ENCODE assay signal across 9 cellular contexts in the genomic region with DNA sequence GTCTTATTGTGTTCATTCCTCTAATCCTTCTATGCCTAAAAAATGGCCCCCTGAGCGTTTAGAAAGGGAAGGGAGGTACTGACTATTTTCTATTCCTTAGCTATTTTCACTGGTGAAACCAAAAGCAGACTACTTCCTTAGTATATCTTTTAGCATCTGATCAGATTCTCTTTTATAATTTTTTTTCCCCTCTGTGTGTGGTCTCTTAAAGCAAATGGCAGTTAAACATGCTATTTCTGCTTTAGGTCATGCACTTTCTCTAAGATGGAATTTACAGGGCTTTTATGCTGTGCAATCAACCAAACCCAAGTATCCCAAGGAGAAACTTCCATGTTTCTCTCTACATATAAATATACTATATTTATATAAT. TPM values are rescaled to one million over a fixed set of nuclear protein-coding genes. Genes with fewer than 3 reads are reported as not detected.
DNase-seq lines count a peak whose midpoint lies in the region; ATAC-seq, FAIRE-seq and TF ChIP-seq lines count a peak whose summit lies in the region.
"Had no signal": no experiment of that assay in that cellular context is flagged by ENCODE, and none has a peak within 500 bp of the region (broad histone marks: within the 10 kb centered on the region; RNA-seq: fewer than 3 reads in every experiment).

No MANE protein-coding gene starts in this region.

- no peak for ATAC-seq in GM21529 (IDR thresholded peaks at IDR 0.05; ENCODE audit: unreplicated experiment)
- ATAC-seq in stimulated activated effector memory CD8-positive, alpha-beta T cell treated with anti-CD3 and anti-CD28 coated beads, Interleukin-12 subunit alpha, Interleukin-12 subunit beta, amount 100 ng/mL, for 72 hours: no peak

- WGBS in sigmoid colon, 2 donors: 31 to 69% methylated on average over 1 of the region's 1 CpG

- no peak for TF ChIP-seq EP300 in sigmoid colon (IDR thresholded peaks at IDR 0.05)

- no peaks in the 10 kb centered on the region for H3K36me3 ChIP-seq in sigmoid colon

- peak; percentile 20 for FAIRE-seq in RCC 7860 (lab: Jason Lieb, UNC)
- FAIRE-seq: frontal cortex had no signal

- H3K4me1 ChIP-seq in sigmoid colon: peaks cover 2 to 19% (median 17%) of the 10 kb centered on the region in 4 donors

- peak; percentile 13 for DNase-seq in EH (ENCODE audit: low read depth)
- no peak for DNase-seq in RCC 7860 (ENCODE audit: low spot score)
- peak; percentile 41 for DNase-seq in fibroblast of villous mesenchyme (ENCODE audit: low read depth)
- DNase-seq in sigmoid colon: no peak
- DNase-seq in globus pallidus (ENCODE audit: low spot score): no peak
- no peak for DNase-seq in stimulated activated effector memory CD8-positive, alpha-beta T cell treated with anti-CD3 and anti-CD28 coated beads, Interleukin-12 subunit alpha, Interleukin-12 subunit beta, amount 100 ng/mL, for 72 hours (ENCODE audit: low spot score in 2 of 2)
- DNase-seq in ureter (ENCODE audit: low spot score): no peak

- H3K4me3 ChIP-seq in fibroblast of villous mesenchyme (ENCODE audit: low read depth, low read length) (peak overlapping the region; percentile 56), sigmoid colon (peak overlapping the region in 2 of 4 donors; percentile 27 to 39)

- no peak overlapping the region for H3K4me3 Mint-ChIP-seq in stimulated activated effector memory CD8-positive, alpha-beta T cell treated with anti-CD3 and anti-CD28 coated beads, Interleukin-12 subunit alpha, Interleukin-12 subunit beta, amount 100 ng/mL, for 72 hours

- no peaks in the 10 kb centered on the region for H3K27me3 ChIP-seq in sigmoid colon

- H3K27ac Mint-ChIP-seq in stimulated activated effector memory CD8-positive, alpha-beta T cell treated with anti-CD3 and anti-CD28 coated beads, Interleukin-12 subunit alpha, Interleukin-12 subunit beta, amount 100 ng/mL, for 72 hours: no peak overlapping the region

- no peaks in the 10 kb centered on the region for H3K9me3 ChIP-seq in sigmoid colon

- H3K27ac ChIP-seq in sigmoid colon: peak overlapping the region; percentile 64 to 73 (median 68)

- intact Hi-C loops in sigmoid colon (cut with DNase I): no loop called here

- peaks cover 40% of the 10 kb centered on the region for H3K4me1 Mint-ChIP-seq in stimulated activated effector memory CD8-positive, alpha-beta T cell treated with anti-CD3 and anti-CD28 coated beads, Interleukin-12 subunit alpha, Interleukin-12 subunit beta, amount 100 ng/mL, for 72 hours

- no peak for TF ChIP-seq POLR2A in sigmoid colon (IDR thresholded peaks at IDR 0.05)

- TF ChIP-seq CTCF in fibroblast of villous mesenchyme (IDR thresholded peaks at IDR 0.05; ENCODE audit: insufficient read depth, low read depth, low read length): no peak
- TF ChIP-seq CTCF in sigmoid colon (IDR thresholded peaks at IDR 0.05): no peak

- no peaks in the 10 kb centered on the region for H3K9me3 Mint-ChIP-seq in stimulated activated effector memory CD8-positive, alpha-beta T cell treated with anti-CD3 and anti-CD28 coated beads, Interleukin-12 subunit alpha, Interleukin-12 subunit beta, amount 100 ng/mL, for 72 hours

- no peaks in the 10 kb centered on the region for H3K36me3 Mint-ChIP-seq in stimulated activated effector memory CD8-positive, alpha-beta T cell treated with anti-CD3 and anti-CD28 coated beads, Interleukin-12 subunit alpha, Interleukin-12 subunit beta, amount 100 ng/mL, for 72 hours

RNA-seq across cellular contexts. Expression of a gene that starts 10.0 kb away (rescaled TPM):
- 112 and 122 TPM in 2 replicates for total RNA-seq in fibroblast of villous mesenchyme
- 100 to 1,000 TPM; 266 to 478 (median 371) TPM for total RNA-seq in sigmoid colon
- 100 to 1,000 TPM; 147 to 285 (median 154) TPM for polyA plus RNA-seq in sigmoid colon
- 682 TPM for total RNA-seq in ureter

Comparison
In these comparisons a context has a peak if more than half of its experiments do, and no peak if none do; other contexts are left out.
1. DNase-seq: peak in EH (single experiment) and fibroblast of villous mesenchyme (single experiment); none in RCC 7860 (single experiment), sigmoid colon (single experiment), globus pallidus (single experiment), stimulated activated effector memory CD8-positive, alpha-beta T cell treated with anti-CD3 and anti-CD28 coated beads, Interleukin-12 subunit alpha, Interleukin-12 subunit beta, amount 100 ng/mL, for 72 hours (0 of 2) and ureter (single experiment).